In the genomic region with DNA sequence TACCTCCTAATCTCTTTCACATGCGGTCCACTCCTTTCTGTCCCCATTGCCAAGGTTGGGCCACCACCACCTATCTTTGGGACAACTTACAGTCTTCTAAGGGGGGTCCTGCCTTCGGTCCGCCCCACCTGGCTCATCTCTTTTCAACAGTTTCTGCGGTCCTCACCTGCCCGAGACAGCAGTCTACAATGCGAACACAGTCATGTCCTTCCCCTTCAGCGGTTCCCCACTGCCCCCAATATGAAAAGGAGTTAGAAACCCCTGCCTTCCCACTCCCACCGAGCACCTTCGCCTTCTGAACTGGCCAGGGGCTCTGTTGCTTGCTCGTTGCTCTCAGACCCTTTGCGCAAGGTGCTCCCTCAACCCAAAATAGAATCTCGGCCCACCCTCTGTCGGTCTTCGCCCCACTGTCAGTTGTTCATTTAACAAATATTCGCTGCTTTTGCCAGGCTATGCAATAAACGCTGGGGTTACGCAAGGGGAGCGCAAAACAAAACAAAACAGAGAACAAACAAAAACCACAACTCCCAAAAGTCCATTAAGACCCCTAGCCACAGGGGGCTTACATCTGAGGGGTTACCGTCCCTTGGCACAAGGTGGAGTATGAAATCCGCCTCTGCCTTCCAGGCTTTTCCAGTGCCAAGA, we compare ENCODE assay signal across 8 cellular contexts. TPM values are rescaled to one million over a fixed set of nuclear protein-coding genes. Genes with fewer than 3 reads are reported as not detected.
DNase-seq lines count a peak whose midpoint lies in the region; ATAC-seq and TF ChIP-seq lines count a peak whose summit lies in the region.

No MANE protein-coding gene starts in this region.

- peak overlapping the region; percentile 94 for H3K4me3 ChIP-seq in iPS-11a (ENCODE audit: low read depth, low read length)

- no peak for TF ChIP-seq CTCF in HFFc6 (IDR thresholded peaks at IDR 0.05)

- H3K4me3 Mint-ChIP-seq in HFFc6 = peak overlapping the region; percentile 91
- H3K4me3 Mint-ChIP-seq in activated naive CD8-positive, alpha-beta T cell treated with anti-CD3 and anti-CD28 coated beads for 36 hours = peak overlapping the region; percentile 94
- H3K4me3 Mint-ChIP-seq in stimulated activated memory B cell treated with anti-CD40 and anti-IgM and Interleukin-4, amounts not matched to agents 10 μg/mL and 1 μg/mL and 100 μg/mL, for 72 hours = peak overlapping the region; percentile 77

- H3K4me1 Mint-ChIP-seq in HFFc6 (ENCODE audit: low read depth) = peaks cover 40% of the 10 kb centered on the region
- peaks cover 30% of the 10 kb centered on the region for H3K4me1 Mint-ChIP-seq in activated naive CD8-positive, alpha-beta T cell treated with anti-CD3 and anti-CD28 coated beads for 36 hours
- peaks cover 25% of the 10 kb centered on the region for H3K4me1 Mint-ChIP-seq in stimulated activated memory B cell treated with anti-CD40 and anti-IgM and Interleukin-4, amounts not matched to agents 10 μg/mL and 1 μg/mL and 100 μg/mL, for 72 hours

- ATAC-seq in stimulated activated memory B cell treated with anti-CD40 and anti-IgM and Interleukin-4, amounts not matched to agents 10 μg/mL and 1 μg/mL and 100 μg/mL, for 72 hours = no peak
- ATAC-seq in GM21381 (IDR thresholded peaks at IDR 0.05; ENCODE audit: unreplicated experiment) (no peak), HG03280 (IDR thresholded peaks at IDR 0.05; ENCODE audit: unreplicated experiment) (no peak)

- peak overlapping the region; percentile 84 for H3K27ac Mint-ChIP-seq in HFFc6
- peak overlapping the region; percentile 91 for H3K27ac Mint-ChIP-seq in activated naive CD8-positive, alpha-beta T cell treated with anti-CD3 and anti-CD28 coated beads for 36 hours
- peak overlapping the region; percentile 56 for H3K27ac Mint-ChIP-seq in stimulated activated memory B cell treated with anti-CD40 and anti-IgM and Interleukin-4, amounts not matched to agents 10 μg/mL and 1 μg/mL and 100 μg/mL, for 72 hours

- peaks cover 7% of the 10 kb centered on the region for H3K27me3 Mint-ChIP-seq in HFFc6 (ENCODE audit: insufficient read depth)
- H3K27me3 Mint-ChIP-seq in activated naive CD8-positive, alpha-beta T cell treated with anti-CD3 and anti-CD28 coated beads for 36 hours = peaks cover 4% of the 10 kb centered on the region
- H3K27me3 Mint-ChIP-seq in stimulated activated memory B cell treated with anti-CD40 and anti-IgM and Interleukin-4, amounts not matched to agents 10 μg/mL and 1 μg/mL and 100 μg/mL, for 72 hours = no peaks in the 10 kb centered on the region

- 0 out of 2 replicates have a peak, but pooled peaks cover 5% of the 10 kb centered on the region for H3K9me3 Mint-ChIP-seq in HFFc6
- no peaks in the 10 kb centered on the region for H3K9me3 Mint-ChIP-seq in activated naive CD8-positive, alpha-beta T cell treated with anti-CD3 and anti-CD28 coated beads for 36 hours
- H3K9me3 Mint-ChIP-seq in stimulated activated memory B cell treated with anti-CD40 and anti-IgM and Interleukin-4, amounts not matched to agents 10 μg/mL and 1 μg/mL and 100 μg/mL, for 72 hours = peaks cover 3% of the 10 kb centered on the region

- DNase-seq in HFFc6 (no peak), HT-29 (ENCODE audit: low spot score) (no peak), COR-L47 (lab: John Stamatoyannopoulos, UW) (no peak)
- DNase-seq in activated naive CD8-positive, alpha-beta T cell treated with anti-CD3 and anti-CD28 coated beads for 36 hours = no peak

- H3K36me3 Mint-ChIP-seq in HFFc6 (ENCODE audit: low read depth) = peaks cover 2% of the 10 kb centered on the region; the same call in 1 of the 2 replicates
- peaks cover 32% of the 10 kb centered on the region for H3K36me3 Mint-ChIP-seq in activated naive CD8-positive, alpha-beta T cell treated with anti-CD3 and anti-CD28 coated beads for 36 hours
- peaks cover 4% of the 10 kb centered on the region for H3K36me3 Mint-ChIP-seq in stimulated activated memory B cell treated with anti-CD40 and anti-IgM and Interleukin-4, amounts not matched to agents 10 μg/mL and 1 μg/mL and 100 μg/mL, for 72 hours

RNA-seq across cellular contexts. Expression of gene FANCI, which starts 0.6 kb away (rescaled TPM):
- 10 to 100 TPM; 22.3 to 50.8 (median 48.4) TPM for total RNA-seq in HFFc6 (2021; fragmentation: NEBNext Ultra II Directional; extraction: Animal tissue kit (Norgen Biotek cat#: 25700))
- total RNA-seq in activated naive CD8-positive, alpha-beta T cell treated with anti-CD3 and anti-CD28 coated beads for 36 hours = 100 to 1,000 TPM; 169 to 174 TPM
- 44.4 and 59.1 TPM in 2 replicates for total RNA-seq in HT-29 (2014; rRNA removed; shearing (Covaris generic))

RNA-seq across cellular contexts. Expression of gene RLBP1, which starts 21.8 kb away (rescaled TPM):
- not detected for total RNA-seq in HFFc6 (2021; fragmentation: NEBNext Ultra II Directional; extraction: Animal tissue kit (Norgen Biotek cat#: 25700))
- total RNA-seq in activated naive CD8-positive, alpha-beta T cell treated with anti-CD3 and anti-CD28 coated beads for 36 hours = not detected
- total RNA-seq in HT-29 (2014; rRNA removed; shearing (Covaris generic)) = 0.18 TPM in 1 of 2 replicates, not detected in the other
